Comparison of ENCODE assay signal across 1 cellular context in the genomic region with DNA sequence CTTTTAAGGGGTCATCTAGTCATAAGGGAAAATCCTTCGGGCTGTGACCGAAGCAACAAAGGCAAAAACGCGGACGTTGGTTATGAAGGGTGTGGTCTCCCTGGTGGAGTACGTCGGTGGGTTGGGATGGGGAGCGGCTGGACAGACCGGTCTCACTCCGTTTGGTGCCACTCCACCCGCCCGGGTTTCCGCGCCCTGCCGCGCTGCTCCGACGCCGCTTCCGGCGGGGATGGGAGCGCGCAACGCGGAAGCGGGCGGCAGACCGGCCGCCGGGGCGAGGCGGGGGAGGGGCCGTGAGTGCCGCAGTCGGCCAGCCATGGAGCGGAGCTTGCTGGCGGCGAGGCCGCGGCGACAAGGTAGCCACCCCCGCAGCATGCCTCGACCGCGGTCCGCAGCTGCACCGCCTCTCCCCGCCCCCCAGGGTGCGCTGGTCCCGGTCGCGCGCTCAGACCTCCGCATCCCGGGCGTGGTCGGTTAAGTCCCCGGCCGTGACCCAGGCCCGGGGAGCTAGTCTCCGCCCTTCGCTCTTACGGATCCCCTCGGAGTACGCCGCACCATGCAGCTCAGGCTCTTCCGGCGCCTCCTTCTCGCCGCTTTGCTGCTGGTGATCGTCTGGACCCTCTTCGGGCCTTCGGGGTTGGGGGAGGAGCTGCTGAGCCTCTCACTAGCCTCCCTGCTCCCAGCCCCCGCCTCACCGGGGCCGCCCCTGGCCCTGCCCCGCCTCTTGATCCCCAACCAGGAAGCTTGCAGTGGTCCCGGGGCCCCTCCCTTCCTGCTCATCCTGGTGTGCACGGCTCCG.
TF ChIP-seq lines count a peak whose summit lies in the region.

A gene with protein sequence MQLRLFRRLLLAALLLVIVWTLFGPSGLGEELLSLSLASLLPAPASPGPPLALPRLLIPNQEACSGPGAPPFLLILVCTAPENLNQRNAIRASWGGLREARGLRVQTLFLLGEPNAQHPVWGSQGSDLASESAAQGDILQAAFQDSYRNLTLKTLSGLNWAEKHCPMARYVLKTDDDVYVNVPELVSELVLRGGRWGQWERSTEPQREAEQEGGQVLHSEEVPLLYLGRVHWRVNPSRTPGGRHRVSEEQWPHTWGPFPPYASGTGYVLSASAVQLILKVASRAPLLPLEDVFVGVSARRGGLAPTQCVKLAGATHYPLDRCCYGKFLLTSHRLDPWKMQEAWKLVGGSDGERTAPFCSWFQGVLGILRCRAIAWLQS (plus strand): TSS at position 260 of the 799 bp plus-strand sequence. CDS start 297 bp downstream, at position 557.

TF ChIP-seq in K562, 482 proteins besides CTCF, POLR2A, EP300 and RAD21 (continued from another document and continues in another):
- TF ChIP-seq, protein P1, sequence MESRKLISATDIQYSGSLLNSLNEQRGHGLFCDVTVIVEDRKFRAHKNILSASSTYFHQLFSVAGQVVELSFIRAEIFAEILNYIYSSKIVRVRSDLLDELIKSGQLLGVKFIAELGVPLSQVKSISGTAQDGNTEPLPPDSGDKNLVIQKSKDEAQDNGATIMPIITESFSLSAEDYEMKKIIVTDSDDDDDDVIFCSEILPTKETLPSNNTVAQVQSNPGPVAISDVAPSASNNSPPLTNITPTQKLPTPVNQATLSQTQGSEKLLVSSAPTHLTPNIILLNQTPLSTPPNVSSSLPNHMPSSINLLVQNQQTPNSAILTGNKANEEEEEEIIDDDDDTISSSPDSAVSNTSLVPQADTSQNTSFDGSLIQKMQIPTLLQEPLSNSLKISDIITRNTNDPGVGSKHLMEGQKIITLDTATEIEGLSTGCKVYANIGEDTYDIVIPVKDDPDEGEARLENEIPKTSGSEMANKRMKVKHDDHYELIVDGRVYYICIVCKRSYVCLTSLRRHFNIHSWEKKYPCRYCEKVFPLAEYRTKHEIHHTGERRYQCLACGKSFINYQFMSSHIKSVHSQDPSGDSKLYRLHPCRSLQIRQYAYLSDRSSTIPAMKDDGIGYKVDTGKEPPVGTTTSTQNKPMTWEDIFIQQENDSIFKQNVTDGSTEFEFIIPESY (CRISPR knock-in tag; IDR thresholded peaks at IDR 0.05), result peak; percentile 85; the same call in 1 of the 2 replicates
- TF ChIP-seq, protein P2, sequence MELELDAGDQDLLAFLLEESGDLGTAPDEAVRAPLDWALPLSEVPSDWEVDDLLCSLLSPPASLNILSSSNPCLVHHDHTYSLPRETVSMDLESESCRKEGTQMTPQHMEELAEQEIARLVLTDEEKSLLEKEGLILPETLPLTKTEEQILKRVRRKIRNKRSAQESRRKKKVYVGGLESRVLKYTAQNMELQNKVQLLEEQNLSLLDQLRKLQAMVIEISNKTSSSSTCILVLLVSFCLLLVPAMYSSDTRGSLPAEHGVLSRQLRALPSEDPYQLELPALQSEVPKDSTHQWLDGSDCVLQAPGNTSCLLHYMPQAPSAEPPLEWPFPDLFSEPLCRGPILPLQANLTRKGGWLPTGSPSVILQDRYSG (tag; conservative IDR thresholded peaks at IDR 0.05; ENCODE audit: low read depth), result no peak
- TF ChIP-seq DACH1 (IDR thresholded peaks at IDR 0.05; ENCODE audit: partially characterized antibody) (no peak), GABPA (tag; conservative IDR thresholded peaks at IDR 0.05; ENCODE audit: low read depth) (peak; percentile 93), ZNF707 (CRISPR knock-in tag; conservative IDR thresholded peaks at IDR 0.05) (no peak), MEIS2 (IDR thresholded peaks at IDR 0.05; ENCODE audit: partially characterized antibody) (peak; percentile 43), POLR3A (IDR thresholded peaks at IDR 0.05; ENCODE audit: borderline replicate concordance, extremely low read depth, insufficient read depth, insufficient read length) (no peak), PYGO2 (tag; IDR thresholded peaks at IDR 0.05) (no peak), NCOA6 (IDR thresholded peaks at IDR 0.05) (peak; percentile 20; the same call in 1 of the 2 replicates), MYNN (IDR thresholded peaks at IDR 0.05) (no peak), MYNN (CRISPR knock-in tag; IDR thresholded peaks at IDR 0.05) (no peak), SMAD3 (CRISPR knock-in tag; conservative IDR thresholded peaks at IDR 0.05) (peak; percentile 73), CCNT2 (IDR thresholded peaks at IDR 0.05; ENCODE audit: borderline replicate concordance, extremely low read depth, insufficient read length, low read depth, low read length) (peak; percentile 100), ZNF3 (CRISPR knock-in tag; IDR thresholded peaks at IDR 0.05) (no peak), ZBED1 (IDR thresholded peaks at IDR 0.05) (peak; percentile 89; the same call in 1 of the 2 replicates), HDAC6 (IDR thresholded peaks at IDR 0.05; ENCODE audit: low read depth, low read length) (0 out of 2 replicates have a peak, but pooled peaks have one; percentile 8), ZSCAN32 (CRISPR knock-in tag; IDR thresholded peaks at IDR 0.05) (peak; percentile 18; the same call in 1 of the 2 replicates), GATAD2B (IDR thresholded peaks at IDR 0.05; ENCODE audit: borderline replicate concordance) (peak; percentile 97), CREM (IDR thresholded peaks at IDR 0.05; ENCODE audit: low read depth) (peak; percentile 82), TAL1 (IDR thresholded peaks at IDR 0.05) (no peak)
- TF ChIP-seq, protein P3, sequence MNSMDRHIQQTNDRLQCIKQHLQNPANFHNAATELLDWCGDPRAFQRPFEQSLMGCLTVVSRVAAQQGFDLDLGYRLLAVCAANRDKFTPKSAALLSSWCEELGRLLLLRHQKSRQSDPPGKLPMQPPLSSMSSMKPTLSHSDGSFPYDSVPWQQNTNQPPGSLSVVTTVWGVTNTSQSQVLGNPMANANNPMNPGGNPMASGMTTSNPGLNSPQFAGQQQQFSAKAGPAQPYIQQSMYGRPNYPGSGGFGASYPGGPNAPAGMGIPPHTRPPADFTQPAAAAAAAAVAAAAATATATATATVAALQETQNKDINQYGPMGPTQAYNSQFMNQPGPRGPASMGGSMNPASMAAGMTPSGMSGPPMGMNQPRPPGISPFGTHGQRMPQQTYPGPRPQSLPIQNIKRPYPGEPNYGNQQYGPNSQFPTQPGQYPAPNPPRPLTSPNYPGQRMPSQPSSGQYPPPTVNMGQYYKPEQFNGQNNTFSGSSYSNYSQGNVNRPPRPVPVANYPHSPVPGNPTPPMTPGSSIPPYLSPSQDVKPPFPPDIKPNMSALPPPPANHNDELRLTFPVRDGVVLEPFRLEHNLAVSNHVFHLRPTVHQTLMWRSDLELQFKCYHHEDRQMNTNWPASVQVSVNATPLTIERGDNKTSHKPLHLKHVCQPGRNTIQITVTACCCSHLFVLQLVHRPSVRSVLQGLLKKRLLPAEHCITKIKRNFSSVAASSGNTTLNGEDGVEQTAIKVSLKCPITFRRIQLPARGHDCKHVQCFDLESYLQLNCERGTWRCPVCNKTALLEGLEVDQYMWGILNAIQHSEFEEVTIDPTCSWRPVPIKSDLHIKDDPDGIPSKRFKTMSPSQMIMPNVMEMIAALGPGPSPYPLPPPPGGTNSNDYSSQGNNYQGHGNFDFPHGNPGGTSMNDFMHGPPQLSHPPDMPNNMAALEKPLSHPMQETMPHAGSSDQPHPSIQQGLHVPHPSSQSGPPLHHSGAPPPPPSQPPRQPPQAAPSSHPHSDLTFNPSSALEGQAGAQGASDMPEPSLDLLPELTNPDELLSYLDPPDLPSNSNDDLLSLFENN (IDR thresholded peaks at IDR 0.05; ENCODE audit: low read depth in 2 of 2, low read length in 2 of 2), result peak in 1 of 2 experiments; percentile 81; a peak in 1 of 4 replicates
- TF ChIP-seq, protein P4, sequence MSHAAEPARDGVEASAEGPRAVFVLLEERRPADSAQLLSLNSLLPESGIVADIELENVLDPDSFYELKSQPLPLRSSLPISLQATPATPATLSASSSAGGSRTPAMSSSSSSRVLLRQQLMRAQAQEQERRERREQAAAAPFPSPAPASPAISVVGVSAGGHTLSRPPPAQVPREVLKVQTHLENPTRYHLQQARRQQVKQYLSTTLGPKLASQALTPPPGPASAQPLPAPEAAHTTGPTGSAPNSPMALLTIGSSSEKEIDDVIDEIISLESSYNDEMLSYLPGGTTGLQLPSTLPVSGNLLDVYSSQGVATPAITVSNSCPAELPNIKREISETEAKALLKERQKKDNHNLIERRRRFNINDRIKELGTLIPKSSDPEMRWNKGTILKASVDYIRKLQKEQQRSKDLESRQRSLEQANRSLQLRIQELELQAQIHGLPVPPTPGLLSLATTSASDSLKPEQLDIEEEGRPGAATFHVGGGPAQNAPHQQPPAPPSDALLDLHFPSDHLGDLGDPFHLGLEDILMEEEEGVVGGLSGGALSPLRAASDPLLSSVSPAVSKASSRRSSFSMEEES (CRISPR knock-in tag; IDR thresholded peaks at IDR 0.05), result no peak
- TF ChIP-seq, protein P5, sequence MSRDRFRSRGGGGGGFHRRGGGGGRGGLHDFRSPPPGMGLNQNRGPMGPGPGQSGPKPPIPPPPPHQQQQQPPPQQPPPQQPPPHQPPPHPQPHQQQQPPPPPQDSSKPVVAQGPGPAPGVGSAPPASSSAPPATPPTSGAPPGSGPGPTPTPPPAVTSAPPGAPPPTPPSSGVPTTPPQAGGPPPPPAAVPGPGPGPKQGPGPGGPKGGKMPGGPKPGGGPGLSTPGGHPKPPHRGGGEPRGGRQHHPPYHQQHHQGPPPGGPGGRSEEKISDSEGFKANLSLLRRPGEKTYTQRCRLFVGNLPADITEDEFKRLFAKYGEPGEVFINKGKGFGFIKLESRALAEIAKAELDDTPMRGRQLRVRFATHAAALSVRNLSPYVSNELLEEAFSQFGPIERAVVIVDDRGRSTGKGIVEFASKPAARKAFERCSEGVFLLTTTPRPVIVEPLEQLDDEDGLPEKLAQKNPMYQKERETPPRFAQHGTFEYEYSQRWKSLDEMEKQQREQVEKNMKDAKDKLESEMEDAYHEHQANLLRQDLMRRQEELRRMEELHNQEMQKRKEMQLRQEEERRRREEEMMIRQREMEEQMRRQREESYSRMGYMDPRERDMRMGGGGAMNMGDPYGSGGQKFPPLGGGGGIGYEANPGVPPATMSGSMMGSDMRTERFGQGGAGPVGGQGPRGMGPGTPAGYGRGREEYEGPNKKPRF (IDR thresholded peaks at IDR 0.05; ENCODE audit: low read depth, low read length), result no peak
- TF ChIP-seq, protein P6, sequence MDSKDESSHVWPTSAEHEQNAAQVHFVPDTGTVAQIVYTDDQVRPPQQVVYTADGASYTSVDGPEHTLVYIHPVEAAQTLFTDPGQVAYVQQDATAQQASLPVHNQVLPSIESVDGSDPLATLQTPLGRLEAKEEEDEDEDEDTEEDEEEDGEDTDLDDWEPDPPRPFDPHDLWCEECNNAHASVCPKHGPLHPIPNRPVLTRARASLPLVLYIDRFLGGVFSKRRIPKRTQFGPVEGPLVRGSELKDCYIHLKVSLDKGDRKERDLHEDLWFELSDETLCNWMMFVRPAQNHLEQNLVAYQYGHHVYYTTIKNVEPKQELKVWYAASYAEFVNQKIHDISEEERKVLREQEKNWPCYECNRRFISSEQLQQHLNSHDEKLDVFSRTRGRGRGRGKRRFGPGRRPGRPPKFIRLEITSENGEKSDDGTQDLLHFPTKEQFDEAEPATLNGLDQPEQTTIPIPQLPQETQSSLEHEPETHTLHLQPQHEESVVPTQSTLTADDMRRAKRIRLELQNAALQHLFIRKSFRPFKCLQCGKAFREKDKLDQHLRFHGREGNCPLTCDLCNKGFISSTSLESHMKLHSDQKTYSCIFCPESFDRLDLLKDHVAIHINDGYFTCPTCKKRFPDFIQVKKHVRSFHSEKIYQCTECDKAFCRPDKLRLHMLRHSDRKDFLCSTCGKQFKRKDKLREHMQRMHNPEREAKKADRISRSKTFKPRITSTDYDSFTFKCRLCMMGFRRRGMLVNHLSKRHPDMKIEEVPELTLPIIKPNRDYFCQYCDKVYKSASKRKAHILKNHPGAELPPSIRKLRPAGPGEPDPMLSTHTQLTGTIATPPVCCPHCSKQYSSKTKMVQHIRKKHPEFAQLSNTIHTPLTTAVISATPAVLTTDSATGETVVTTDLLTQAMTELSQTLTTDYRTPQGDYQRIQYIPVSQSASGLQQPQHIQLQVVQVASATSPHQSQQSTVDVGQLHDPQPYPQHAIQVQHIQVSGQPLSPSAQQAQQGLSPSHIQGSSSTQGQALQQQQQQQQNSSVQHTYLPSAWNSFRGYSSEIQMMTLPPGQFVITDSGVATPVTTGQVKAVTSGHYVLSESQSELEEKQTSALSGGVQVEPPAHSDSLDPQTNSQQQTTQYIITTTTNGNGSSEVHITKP (IDR thresholded peaks at IDR 0.05; ENCODE audit: partially characterized antibody), result peak; percentile 50
- TF ChIP-seq, protein P7, sequence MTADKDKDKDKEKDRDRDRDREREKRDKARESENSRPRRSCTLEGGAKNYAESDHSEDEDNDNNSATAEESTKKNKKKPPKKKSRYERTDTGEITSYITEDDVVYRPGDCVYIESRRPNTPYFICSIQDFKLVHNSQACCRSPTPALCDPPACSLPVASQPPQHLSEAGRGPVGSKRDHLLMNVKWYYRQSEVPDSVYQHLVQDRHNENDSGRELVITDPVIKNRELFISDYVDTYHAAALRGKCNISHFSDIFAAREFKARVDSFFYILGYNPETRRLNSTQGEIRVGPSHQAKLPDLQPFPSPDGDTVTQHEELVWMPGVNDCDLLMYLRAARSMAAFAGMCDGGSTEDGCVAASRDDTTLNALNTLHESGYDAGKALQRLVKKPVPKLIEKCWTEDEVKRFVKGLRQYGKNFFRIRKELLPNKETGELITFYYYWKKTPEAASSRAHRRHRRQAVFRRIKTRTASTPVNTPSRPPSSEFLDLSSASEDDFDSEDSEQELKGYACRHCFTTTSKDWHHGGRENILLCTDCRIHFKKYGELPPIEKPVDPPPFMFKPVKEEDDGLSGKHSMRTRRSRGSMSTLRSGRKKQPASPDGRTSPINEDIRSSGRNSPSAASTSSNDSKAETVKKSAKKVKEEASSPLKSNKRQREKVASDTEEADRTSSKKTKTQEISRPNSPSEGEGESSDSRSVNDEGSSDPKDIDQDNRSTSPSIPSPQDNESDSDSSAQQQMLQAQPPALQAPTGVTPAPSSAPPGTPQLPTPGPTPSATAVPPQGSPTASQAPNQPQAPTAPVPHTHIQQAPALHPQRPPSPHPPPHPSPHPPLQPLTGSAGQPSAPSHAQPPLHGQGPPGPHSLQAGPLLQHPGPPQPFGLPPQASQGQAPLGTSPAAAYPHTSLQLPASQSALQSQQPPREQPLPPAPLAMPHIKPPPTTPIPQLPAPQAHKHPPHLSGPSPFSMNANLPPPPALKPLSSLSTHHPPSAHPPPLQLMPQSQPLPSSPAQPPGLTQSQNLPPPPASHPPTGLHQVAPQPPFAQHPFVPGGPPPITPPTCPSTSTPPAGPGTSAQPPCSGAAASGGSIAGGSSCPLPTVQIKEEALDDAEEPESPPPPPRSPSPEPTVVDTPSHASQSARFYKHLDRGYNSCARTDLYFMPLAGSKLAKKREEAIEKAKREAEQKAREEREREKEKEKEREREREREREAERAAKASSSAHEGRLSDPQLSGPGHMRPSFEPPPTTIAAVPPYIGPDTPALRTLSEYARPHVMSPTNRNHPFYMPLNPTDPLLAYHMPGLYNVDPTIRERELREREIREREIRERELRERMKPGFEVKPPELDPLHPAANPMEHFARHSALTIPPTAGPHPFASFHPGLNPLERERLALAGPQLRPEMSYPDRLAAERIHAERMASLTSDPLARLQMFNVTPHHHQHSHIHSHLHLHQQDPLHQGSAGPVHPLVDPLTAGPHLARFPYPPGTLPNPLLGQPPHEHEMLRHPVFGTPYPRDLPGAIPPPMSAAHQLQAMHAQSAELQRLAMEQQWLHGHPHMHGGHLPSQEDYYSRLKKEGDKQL (CRISPR knock-in tag; IDR thresholded peaks at IDR 0.05; ENCODE audit: borderline replicate concordance), result 0 out of 2 replicates have a peak, but pooled peaks have one; percentile 85
- TF ChIP-seq, protein P8, sequence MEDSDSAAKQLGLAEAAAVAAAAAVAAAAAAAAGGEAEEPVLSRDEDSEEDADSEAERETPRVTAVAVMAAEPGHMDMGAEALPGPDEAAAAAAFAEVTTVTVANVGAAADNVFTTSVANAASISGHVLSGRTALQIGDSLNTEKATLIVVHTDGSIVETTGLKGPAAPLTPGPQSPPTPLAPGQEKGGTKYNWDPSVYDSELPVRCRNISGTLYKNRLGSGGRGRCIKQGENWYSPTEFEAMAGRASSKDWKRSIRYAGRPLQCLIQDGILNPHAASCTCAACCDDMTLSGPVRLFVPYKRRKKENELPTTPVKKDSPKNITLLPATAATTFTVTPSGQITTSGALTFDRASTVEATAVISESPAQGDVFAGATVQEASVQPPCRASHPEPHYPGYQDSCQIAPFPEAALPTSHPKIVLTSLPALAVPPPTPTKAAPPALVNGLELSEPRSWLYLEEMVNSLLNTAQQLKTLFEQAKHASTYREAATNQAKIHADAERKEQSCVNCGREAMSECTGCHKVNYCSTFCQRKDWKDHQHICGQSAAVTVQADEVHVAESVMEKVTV (CRISPR knock-in tag; IDR thresholded peaks at IDR 0.05), result no peak
